In the genomic region with DNA sequence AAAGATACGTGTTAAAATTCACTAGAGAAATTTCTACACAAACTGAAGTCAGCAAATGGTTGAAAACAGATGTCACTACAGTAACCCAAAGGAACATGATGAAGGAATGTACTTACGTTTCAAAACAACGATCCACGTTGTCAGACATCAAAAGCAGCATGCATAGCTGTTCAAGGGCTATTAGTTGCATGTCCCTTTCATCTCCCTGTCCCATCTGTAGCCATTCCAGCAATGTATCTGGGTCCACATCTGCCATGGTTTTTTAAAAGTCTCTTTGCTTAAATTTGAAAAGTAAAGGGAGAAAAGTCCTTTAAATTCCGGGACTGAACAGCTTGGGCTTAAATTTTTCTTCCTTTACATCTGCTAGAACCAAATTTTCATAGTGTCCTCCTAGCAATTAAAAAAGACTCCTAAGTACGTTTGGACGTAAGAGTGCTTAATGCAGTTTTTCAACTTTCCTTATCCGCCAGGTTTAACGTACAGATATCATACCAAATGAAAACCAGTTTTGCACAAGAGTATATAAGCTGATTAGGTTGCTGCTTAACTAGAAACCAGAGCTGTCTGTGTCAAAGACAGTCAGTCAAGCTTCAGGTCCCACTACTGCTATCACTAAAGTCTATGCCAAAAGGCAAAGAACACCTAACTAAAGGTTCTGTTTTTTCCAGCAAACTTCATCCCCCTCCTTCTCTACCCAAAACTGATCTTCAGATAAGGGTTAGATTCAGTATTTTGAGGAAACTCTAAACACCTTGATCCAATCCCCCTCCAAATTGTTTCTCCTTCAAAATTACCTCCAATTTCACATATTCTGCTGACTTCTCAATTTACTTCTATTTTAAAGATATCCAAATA, we compare ENCODE assay signal across 8 cellular contexts. TPM values are rescaled to one million over a fixed set of nuclear protein-coding genes. Genes with fewer than 3 reads are reported as not detected.
DNase-seq lines count a peak whose midpoint lies in the region; ATAC-seq and TF ChIP-seq lines count a peak whose summit lies in the region.

No MANE protein-coding gene starts in this region.

- H3K27ac ChIP-seq in WERI-Rb-1 (peak overlapping the region; percentile 99), foreskin keratinocyte (peak overlapping the region; percentile 70)

- peak; percentile 84 for DNase-seq in DMS 273 treated with DMSO at 0.1 percent for 48 hours (lab: John Stamatoyannopoulos, UW)
- DNase-seq in HuH-7.5 (ENCODE audit: low spot score) = peak; percentile 83
- DNase-seq in WERI-Rb-1 = peak; percentile 16
- DNase-seq in foreskin keratinocyte = peak in 1 of 2 donors; percentile 33
- DNase-seq in renal cortical epithelial cell (ENCODE audit: low read depth) = peak; percentile 50
- no peak for DNase-seq in left colon
- DNase-seq in NK-92 (lab: John Stamatoyannopoulos, UW; ENCODE audit: unreplicated experiment) = no peak
- DNase-seq in hippocampal formation (lab: John Stamatoyannopoulos, UW) = no peak

- H3K4me1 ChIP-seq in foreskin keratinocyte = peaks cover 5% of the 10 kb centered on the region

- peak overlapping the region; percentile 95 for H3K4me3 ChIP-seq in WERI-Rb-1 (ENCODE audit: low read depth, low read length)

- intact Hi-C loops in left colon (cut with DNase I, micrococcal nuclease) = no loop called here

- ATAC-seq in foreskin keratinocyte (no peak), left colon (no peak)

- H3K9me3 ChIP-seq in WERI-Rb-1 (ENCODE audit: severe bottlenecking) = no peaks in the 10 kb centered on the region

- H3K27me3 ChIP-seq in WERI-Rb-1 (ENCODE audit: insufficient read depth, low read depth, severe bottlenecking) (no peaks in the 10 kb centered on the region), foreskin keratinocyte (no peaks in the 10 kb centered on the region)

- TF ChIP-seq CTCF in WERI-Rb-1 (IDR thresholded peaks at IDR 0.05; ENCODE audit: low read depth, low read length) = no peak
- no peak for TF ChIP-seq CTCF in foreskin keratinocyte (conservative IDR thresholded peaks at IDR 0.05)

- peaks cover 43% of the 10 kb centered on the region for H3K36me3 ChIP-seq in WERI-Rb-1

RNA-seq across cellular contexts. Expression of a gene that starts 1.7 kb away (rescaled TPM):
- total RNA-seq in foreskin keratinocyte (93.4 and 98.9 TPM in 2 replicates), renal cortical epithelial cell (239 and 354 TPM in 2 replicates), left colon (100 to 1,000 TPM; 129 to 142 TPM)
- polyA plus RNA-seq in foreskin keratinocyte = 26.4 and 29.4 TPM in 2 replicates

Comparison
In these comparisons a context has a peak if more than half of its experiments do, and no peak if none do; other contexts are left out.
1. DNase-seq: peak in DMS 273 treated with DMSO at 0.1 percent for 48 hours (single experiment), HuH-7.5 (single experiment), WERI-Rb-1 (single experiment) and renal cortical epithelial cell (single experiment); none in left colon (0 of 2), NK-92 (single experiment) and hippocampal formation (0 of 2).